ENCODE assay signal across 8 cellular contexts in the genomic region with DNA sequence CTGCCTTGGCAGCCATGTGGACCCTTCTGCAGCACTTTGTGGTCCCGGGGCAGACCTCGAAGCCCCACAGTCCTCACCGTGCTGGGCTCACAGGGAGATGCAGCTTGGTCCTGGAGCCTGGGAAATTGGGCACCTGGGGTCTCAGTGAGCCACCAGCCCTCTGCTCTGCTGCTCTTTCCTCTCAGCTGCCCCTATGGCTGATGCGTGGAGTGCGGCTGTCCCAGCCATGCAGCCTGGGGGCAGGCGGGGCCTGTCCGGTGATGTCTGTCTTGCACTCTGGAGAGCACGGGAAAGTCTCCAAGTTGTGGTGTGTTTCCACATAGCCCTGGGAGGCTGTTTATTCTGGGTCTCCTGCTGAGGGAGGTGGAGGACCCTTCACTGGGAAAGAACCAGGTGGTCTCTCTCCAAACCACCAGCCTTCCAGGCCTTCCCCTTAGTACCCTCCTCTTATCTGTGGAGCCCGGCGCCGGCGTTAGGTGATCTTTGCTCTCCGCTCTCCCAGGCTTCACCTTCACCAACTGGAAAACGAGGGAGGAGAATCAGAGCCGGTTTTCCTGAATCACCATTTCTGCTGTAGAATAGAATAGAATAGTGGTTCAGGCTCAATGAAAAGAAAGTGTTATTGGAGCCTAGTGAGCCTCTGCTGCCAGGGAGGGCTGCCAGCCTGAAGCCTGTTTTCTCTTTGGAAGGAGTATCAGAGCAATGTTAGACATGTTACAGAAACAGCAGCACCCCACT. TPM values are rescaled to one million over a fixed set of nuclear protein-coding genes. Genes with fewer than 3 reads are reported as not detected.
DNase-seq lines count a peak whose midpoint lies in the region; ATAC-seq and TF ChIP-seq lines count a peak whose summit lies in the region.

No MANE protein-coding gene starts in this region.

- no peak for ATAC-seq in naive thymus-derived CD8-positive, alpha-beta T cell
- ATAC-seq in GM18519 (IDR thresholded peaks at IDR 0.05; ENCODE audit: low FRiP score, unreplicated experiment): no peak

- no peaks in the 10 kb centered on the region for H3K27me3 ChIP-seq in Loucy (ENCODE audit: insufficient read depth, low read length, poor library complexity, severe bottlenecking)
- no peaks in the 10 kb centered on the region for H3K27me3 ChIP-seq in endocrine pancreas (ENCODE audit: control insufficient read depth, insufficient read depth, low read length)

- H4K20me1 ChIP-seq in Loucy (ENCODE audit: insufficient read depth, low read length, poor library complexity, severe bottlenecking): peaks cover 13% of the 10 kb centered on the region

- POLR2A ChIA-PET in naive thymus-derived CD8-positive, alpha-beta T cell (lab: Charles Lee): no interaction called here

- H3K79me2 ChIP-seq in Loucy (ENCODE audit: insufficient read depth, low read length): peaks cover 46% of the 10 kb centered on the region

- H3K9me3 Mint-ChIP-seq in naive thymus-derived CD8-positive, alpha-beta T cell: peaks cover 0 to 2% (median 0%) of the 10 kb centered on the region in 9 donors

- no peak overlapping the region for H2AFZ ChIP-seq in Loucy (ENCODE audit: low read length)

- H3F3A ChIP-seq in Loucy (ENCODE audit: low read depth): no peaks in the 10 kb centered on the region

- no peaks in the 10 kb centered on the region for H3K9me2 ChIP-seq in Loucy (replicated peaks; ENCODE audit: low read depth, low read length)

- H3K4me3 Mint-ChIP-seq in naive thymus-derived CD8-positive, alpha-beta T cell: peak overlapping the region; percentile 36 to 94 (median 86)

- peak overlapping the region; percentile 95 for H3K4me2 ChIP-seq in Loucy (ENCODE audit: low read depth, low read length, poor library complexity, severe bottlenecking)

- DNase-seq in AG08396 (ENCODE audit: low spot score) (peak; percentile 65), SIG-M5 (lab: John Stamatoyannopoulos, UW) (no peak), NAMALWA (ENCODE audit: low spot score) (no peak), NCI-H524 (lab: John Stamatoyannopoulos, UW) (no peak)
- no peak for DNase-seq in naive thymus-derived CD8-positive, alpha-beta T cell

- H3K9me3 ChIP-seq in Loucy (ENCODE audit: insufficient read depth, low read depth, low read length): no peaks in the 10 kb centered on the region
- H3K9me3 ChIP-seq in endocrine pancreas (ENCODE audit: control insufficient read depth, low read length): no peaks in the 10 kb centered on the region

- H3K4me1 ChIP-seq in Loucy (ENCODE audit: insufficient read depth, low read length, poor library complexity, severe bottlenecking): peaks cover 55% of the 10 kb centered on the region
- no peaks in the 10 kb centered on the region for H3K4me1 ChIP-seq in endocrine pancreas (ENCODE audit: control insufficient read depth, insufficient read depth, low read length)

- no peak for TF ChIP-seq CTCF in Loucy (conservative IDR thresholded peaks at IDR 0.05; ENCODE audit: low read length)

- H3K4me3 ChIP-seq in Loucy (ENCODE audit: low read length, poor library complexity, severe bottlenecking): peak overlapping the region; percentile 84
- H3K4me3 ChIP-seq in endocrine pancreas (ENCODE audit: control insufficient read depth, insufficient read depth, low read length): no peak overlapping the region

- H3K36me3 ChIP-seq in Loucy (ENCODE audit: insufficient read depth, low read length) (no peaks in the 10 kb centered on the region), endocrine pancreas (ENCODE audit: control insufficient read depth, insufficient read depth, low read length) (no peaks in the 10 kb centered on the region)

- H3K27me3 Mint-ChIP-seq in naive thymus-derived CD8-positive, alpha-beta T cell: no peaks in the 10 kb centered on the region

- peak overlapping the region in 5 of 10 donors; percentile 25 to 80 (median 59) for H3K27ac Mint-ChIP-seq in naive thymus-derived CD8-positive, alpha-beta T cell

- H3K36me3 Mint-ChIP-seq in naive thymus-derived CD8-positive, alpha-beta T cell: no peaks in the 10 kb centered on the region

- peaks cover 14 to 76% (median 42%) of the 10 kb centered on the region in 4 donors for H3K4me1 Mint-ChIP-seq in naive thymus-derived CD8-positive, alpha-beta T cell

- H3K9ac ChIP-seq in Loucy (ENCODE audit: low read depth, low read length, poor library complexity, severe bottlenecking) (peak overlapping the region; percentile 71), endocrine pancreas (ENCODE audit: control insufficient read depth, insufficient read depth, low read length) (peak overlapping the region; percentile 5)

RNA-seq across cellular contexts. Expression of a gene that starts 41.2 kb away (rescaled TPM):
- total RNA-seq in naive thymus-derived CD8-positive, alpha-beta T cell: 1 to 10 TPM; 5.9 to 7.6 TPM
- polyA plus RNA-seq in naive thymus-derived CD8-positive, alpha-beta T cell: 1 to 10 TPM; 2.8 to 4.1 (median 3.4) TPM

RNA-seq across cellular contexts. Expression of a gene that starts 41.6 kb away (rescaled TPM):
- total RNA-seq in naive thymus-derived CD8-positive, alpha-beta T cell: 1 to 10 TPM in 1 of 2 experiments, under 1 TPM in 1; 0.82 to 1.2 TPM
- polyA plus RNA-seq in naive thymus-derived CD8-positive, alpha-beta T cell: under 1 TPM; 0.19 to 0.66 (median 0.37) TPM
